In genomic region chr3:152346058-152346457, GRCh38 we compare ENCODE assay signal across 15 cellular contexts.
"Had no signal": no experiment of that assay in that cellular context is flagged by ENCODE, and none has a peak within 500 bp of the region (broad histone marks: within the 10 kb centered on the region; RNA-seq: fewer than 3 reads in every experiment).

No MANE protein-coding gene starts in this region.

- H3K4me3 Mint-ChIP-seq: activated naive CD4-positive, alpha-beta T cell treated with anti-CD3 and anti-CD28 coated beads, Interleukin-2, amount 10 ng/mL, durations not matched to agents 7 days and 5 days; activated T-helper 17 cell treated with anti-CD3 and anti-CD28 coated beads, Interleukin-2, amount 50 U/mL, for 72 hours; naive B cell; stimulated activated effector memory CD8-positive, alpha-beta T cell treated with anti-CD3 and anti-CD28 coated beads, Interleukin-12 subunit alpha, Interleukin-12 subunit beta, amount 100 ng/mL, for 72 hours had no signal

- H3K4me3 ChIP-seq: esophagus squamous epithelium, hepatocyte, mucosa of descending colon, thoracic aorta, upper lobe of right lung had no signal

- DNase-seq: activated naive CD4-positive, alpha-beta T cell treated with anti-CD3 and anti-CD28 coated beads, Interleukin-2, amount 10 ng/mL, durations not matched to agents 7 days and 5 days; dermis blood vessel endothelial cell; effector memory CD8-positive, alpha-beta T cell; esophagus squamous epithelium; mesenchymal stem cell; mucosa of descending colon; naive B cell; stimulated activated CD4-positive, alpha-beta T cell treated with anti-CD3 and anti-CD28 coated beads, Interleukin-4, amount 100 ng/mL, for 24 hours; upper lobe of right lung had no signal

- H3K27me3 ChIP-seq: esophagus squamous epithelium, hepatocyte, upper lobe of right lung had no signal

- H3K27me3 Mint-ChIP-seq: activated naive CD4-positive, alpha-beta T cell treated with anti-CD3 and anti-CD28 coated beads, Interleukin-2, amount 10 ng/mL, durations not matched to agents 7 days and 5 days; activated T-helper 17 cell treated with anti-CD3 and anti-CD28 coated beads, Interleukin-2, amount 50 U/mL, for 72 hours; effector memory CD8-positive, alpha-beta T cell; naive B cell had no signal

- H3K9me3 ChIP-seq: esophagus squamous epithelium, mucosa of descending colon, thoracic aorta, upper lobe of right lung had no signal

- H3K9me3 Mint-ChIP-seq: activated naive CD4-positive, alpha-beta T cell treated with anti-CD3 and anti-CD28 coated beads, Interleukin-2, amount 10 ng/mL, durations not matched to agents 7 days and 5 days; activated T-helper 17 cell treated with anti-CD3 and anti-CD28 coated beads, Interleukin-2, amount 50 U/mL, for 72 hours; effector memory CD8-positive, alpha-beta T cell; naive B cell; stimulated activated effector memory CD8-positive, alpha-beta T cell treated with anti-CD3 and anti-CD28 coated beads, Interleukin-12 subunit alpha, Interleukin-12 subunit beta, amount 100 ng/mL, for 72 hours had no signal

- H3K27ac ChIP-seq: esophagus squamous epithelium, hepatocyte, parathyroid adenoma, thoracic aorta, upper lobe of right lung had no signal

- ATAC-seq: activated T-helper 17 cell treated with anti-CD3 and anti-CD28 coated beads, Interleukin-2, amount 50 U/mL, for 72 hours; effector memory CD8-positive, alpha-beta T cell; mucosa of descending colon; sciatic nerve; stimulated activated effector memory CD8-positive, alpha-beta T cell treated with anti-CD3 and anti-CD28 coated beads, Interleukin-12 subunit alpha, Interleukin-12 subunit beta, amount 100 ng/mL, for 72 hours; upper lobe of right lung had no signal

- H3K27ac Mint-ChIP-seq: activated naive CD4-positive, alpha-beta T cell treated with anti-CD3 and anti-CD28 coated beads, Interleukin-2, amount 10 ng/mL, durations not matched to agents 7 days and 5 days; activated T-helper 17 cell treated with anti-CD3 and anti-CD28 coated beads, Interleukin-2, amount 50 U/mL, for 72 hours; effector memory CD8-positive, alpha-beta T cell; naive B cell; stimulated activated effector memory CD8-positive, alpha-beta T cell treated with anti-CD3 and anti-CD28 coated beads, Interleukin-12 subunit alpha, Interleukin-12 subunit beta, amount 100 ng/mL, for 72 hours had no signal
